In genomic region chr17:57370583-57370982, GRCh38 we compare ENCODE assay signal across 15 cellular contexts.
A peak's percentile ranks its signal among the peaks of the same experiment; 100 is the strongest.
DNase-seq lines count a peak whose midpoint lies in the region; ATAC-seq and TF ChIP-seq lines count a peak whose summit lies in the region.
"Had no signal": no experiment of that assay in that cellular context is flagged by ENCODE, and none has a peak within 500 bp of the region (broad histone marks: within the 10 kb centered on the region; RNA-seq: fewer than 3 reads in every experiment).

No MANE protein-coding gene starts in this region.

- H3K36me3 ChIP-seq in Karpas-422 (ENCODE audit: insufficient read depth, low read length) (peaks cover 25% of the 10 kb centered on the region), psoas muscle (ENCODE audit: insufficient read depth in 1 of 2, low read depth in 1 of 2) (no peaks in the 10 kb centered on the region), testis (ENCODE audit: low read depth, missing control alignments) (no peaks in the 10 kb centered on the region)
- H3K36me3 ChIP-seq: neutrophil had no signal

- DNase-seq in Karpas-422 (no peak), foreskin keratinocyte (no peak), psoas muscle (no peak), NCI-H69 (lab: John Stamatoyannopoulos, UW) (no peak), cerebellum (ENCODE audit: low spot score) (no peak), testis (no peak), NCI-H1436 (lab: John Stamatoyannopoulos, UW) (no peak)
- DNase-seq: activated CD4-positive, alpha-beta T cell treated with anti-CD3 and anti-CD28 coated beads, Interleukin-2, amount 10 ng/mL, durations not matched to agents 7 days and 5 days; caudate nucleus; GDM1; MM.1S; NCI-H187 treated with DMSO at 0.1 percent for 48 hours had no signal

- ATAC-seq in GM21381 (IDR thresholded peaks at IDR 0.05; ENCODE audit: unreplicated experiment) (peak; percentile 4), foreskin keratinocyte (no peak), psoas muscle (no peak)

- no peak for TF ChIP-seq CTCF in foreskin keratinocyte (conservative IDR thresholded peaks at IDR 0.05)
- no peak for TF ChIP-seq CTCF in psoas muscle (IDR thresholded peaks at IDR 0.05)
- TF ChIP-seq CTCF in testis (IDR thresholded peaks at IDR 0.05): no peak

- TF ChIP-seq POLR2A in testis (IDR thresholded peaks at IDR 0.05): no peak

- peaks cover 4% of the 10 kb centered on the region; the same call in 1 of the 2 replicates for H3K9me3 ChIP-seq in Karpas-422 (ENCODE audit: low read length)
- no peaks in the 10 kb centered on the region for H3K9me3 ChIP-seq in psoas muscle
- no peaks in the 10 kb centered on the region for H3K9me3 ChIP-seq in testis
- H3K9me3 ChIP-seq: neutrophil had no signal

- H3K27me3 ChIP-seq in Karpas-422 (ENCODE audit: low read length): no peaks in the 10 kb centered on the region
- no peaks in the 10 kb centered on the region for H3K27me3 ChIP-seq in foreskin keratinocyte
- H3K27me3 ChIP-seq in psoas muscle (ENCODE audit: insufficient read depth in 3 of 3, low read length in 2 of 3): no peaks in the 10 kb centered on the region
- H3K27me3 ChIP-seq in testis: no peaks in the 10 kb centered on the region
- H3K27me3 ChIP-seq: neutrophil had no signal

- no peaks in the 10 kb centered on the region for H4K20me1 ChIP-seq in Karpas-422 (ENCODE audit: insufficient read depth, low read depth, low read length)

- peaks cover 96% of the 10 kb centered on the region for H3K79me2 ChIP-seq in Karpas-422 (ENCODE audit: low read length)

- no peak overlapping the region for H2AFZ ChIP-seq in Karpas-422 (ENCODE audit: low read length)

- H3K4me3 ChIP-seq in Karpas-422 (ENCODE audit: low read length): no peak overlapping the region
- H3K4me3 ChIP-seq in psoas muscle: no peak overlapping the region
- H3K4me3 ChIP-seq in testis: no peak overlapping the region
- H3K4me3 ChIP-seq: lung had no signal

- no peaks in the 10 kb centered on the region for H3K9me2 ChIP-seq in Karpas-422 (replicated peaks; ENCODE audit: insufficient read depth, low read length)

- H3K9ac ChIP-seq in Karpas-422 (ENCODE audit: low read length): no peak overlapping the region

- no peak overlapping the region for H3K4me2 ChIP-seq in Karpas-422 (ENCODE audit: low read depth, low read length, poor library complexity, severe bottlenecking)

- intact Hi-C loops in psoas muscle (cut with DNase I) (no loop called here), testis (cut with DNase I; ENCODE audit: low total_unique reads) (no loop called here)

- 96 to 97% (median 96%) methylated on average over 3 of the region's 3 CpGs for WGBS in psoas muscle, 3 donors
- 98 to 99% methylated on average over 3 of the region's 3 CpGs for WGBS in testis, 2 donors

- H3K4me1 ChIP-seq in Karpas-422 (ENCODE audit: low read length) (peaks cover 37% of the 10 kb centered on the region), foreskin keratinocyte (peaks cover 52% of the 10 kb centered on the region), psoas muscle (peaks cover 58% of the 10 kb centered on the region), testis (peaks cover 17% of the 10 kb centered on the region)

- H3K27ac ChIP-seq in Karpas-422 (ENCODE audit: low read length) (peak overlapping the region; percentile 86; the same call in 1 of the 2 replicates), foreskin keratinocyte (peak overlapping the region; percentile 83), psoas muscle (peak overlapping the region; percentile 93), testis (no peak overlapping the region)
- H3K27ac ChIP-seq: neutrophil had no signal

Comparison
In these comparisons a context has a peak if more than half of its experiments do, and no peak if none do; other contexts are left out.
1. H3K27ac ChIP-seq: peak in Karpas-422 (single experiment), foreskin keratinocyte (single experiment) and psoas muscle (single experiment); none in testis (0 of 2).